8 cellular contexts compared by ENCODE assay signal in the genomic region with DNA sequence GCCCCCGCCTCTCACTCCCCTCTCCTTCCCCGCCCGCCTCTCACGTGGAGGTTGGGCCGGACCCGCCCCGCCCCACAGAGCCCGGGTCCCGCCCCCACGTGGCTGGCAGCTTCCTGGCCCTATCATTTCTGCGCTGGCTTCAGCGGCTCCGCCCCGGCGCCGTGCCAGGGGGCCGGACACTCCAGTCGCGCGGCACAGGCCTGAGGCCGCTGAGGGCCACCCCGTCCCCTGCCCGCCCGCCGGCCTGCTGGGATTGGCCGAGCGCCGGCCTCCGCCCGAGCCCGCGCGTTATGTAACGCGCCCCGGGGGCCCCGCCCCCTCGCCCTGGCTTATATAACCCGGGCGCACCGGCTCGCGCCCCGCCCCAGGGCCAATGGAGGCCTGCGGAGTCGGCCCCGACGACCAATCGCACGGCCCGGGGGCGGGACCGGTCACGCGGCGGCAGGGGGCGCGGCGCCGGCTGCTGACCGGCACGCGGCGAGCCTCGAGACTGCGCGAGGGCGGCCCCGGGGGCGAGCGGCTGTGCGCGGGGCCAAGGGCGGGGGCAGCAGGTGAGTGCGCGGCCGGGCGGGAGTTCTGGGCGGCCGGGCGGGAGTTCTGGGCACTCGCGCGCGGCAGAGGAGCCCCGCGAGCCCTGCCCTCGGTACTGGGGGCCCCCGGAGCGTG. TPM values are rescaled to one million over a fixed set of nuclear protein-coding genes. Genes with fewer than 3 reads are reported as not detected.
DNase-seq lines count a peak whose midpoint lies in the region; ATAC-seq and TF ChIP-seq lines count a peak whose summit lies in the region.

A gene (plus strand): TSS at position 466 of the 666 bp plus-strand sequence. CDS start 587 bp downstream, outside the sequence.

- peak; percentile 94 for DNase-seq in DMS79 (lab: John Stamatoyannopoulos, UW)
- DNase-seq in KG1 (lab: John Stamatoyannopoulos, UW): peak; percentile 62
- DNase-seq in RKO (ENCODE audit: low spot score): peak; percentile 95
- peak; percentile 84 for DNase-seq in activated T-helper 2 cell treated with anti-CD3 and anti-CD28 coated beads, Interferon-gamma antibody, Interleukin-2, Interleukin-4, amounts not matched to agents 10 μg/mL and 5 μg/mL and 100 μg/mL, durations not matched to agents 14 hours and 24 hours and 36 hours (ENCODE audit: low spot score)
- peak; percentile 92 for DNase-seq in fibroblast of mammary gland (ENCODE audit: low read depth)
- peak; percentile 84 to 97 (median 92) for DNase-seq in naive thymus-derived CD8-positive, alpha-beta T cell

- peaks cover 12% of the 10 kb centered on the region for H3K27me3 Mint-ChIP-seq in activated T-helper 2 cell treated with anti-CD3 and anti-CD28 coated beads, Interferon-gamma antibody, Interleukin-2, Interleukin-4, amounts not matched to agents 10 μg/mL and 5 μg/mL and 100 μg/mL, durations not matched to agents 14 hours and 24 hours and 36 hours (ENCODE audit: low read depth)
- no peaks in the 10 kb centered on the region for H3K27me3 Mint-ChIP-seq in naive thymus-derived CD8-positive, alpha-beta T cell
- H3K27me3 Mint-ChIP-seq in stimulated activated memory B cell treated with anti-CD40 and anti-IgM and Interleukin-4, amounts not matched to agents 10 μg/mL and 1 μg/mL and 100 μg/mL, for 72 hours: no peaks in the 10 kb centered on the region

- H3K27ac Mint-ChIP-seq in activated T-helper 2 cell treated with anti-CD3 and anti-CD28 coated beads, Interferon-gamma antibody, Interleukin-2, Interleukin-4, amounts not matched to agents 10 μg/mL and 5 μg/mL and 100 μg/mL, durations not matched to agents 14 hours and 24 hours and 36 hours: no peak within 1 kb of the TSS
- H3K27ac Mint-ChIP-seq in naive thymus-derived CD8-positive, alpha-beta T cell: peak within 1 kb of the TSS in 9 of 10 donors; percentile 35 to 92 (median 86)
- no peak within 1 kb of the TSS for H3K27ac Mint-ChIP-seq in stimulated activated memory B cell treated with anti-CD40 and anti-IgM and Interleukin-4, amounts not matched to agents 10 μg/mL and 1 μg/mL and 100 μg/mL, for 72 hours

- peak; percentile 83 for ATAC-seq in GM21737 (IDR thresholded peaks at IDR 0.05; ENCODE audit: unreplicated experiment)
- peak; percentile 87 to 91 for ATAC-seq in naive thymus-derived CD8-positive, alpha-beta T cell
- peak; percentile 97 for ATAC-seq in stimulated activated memory B cell treated with anti-CD40 and anti-IgM and Interleukin-4, amounts not matched to agents 10 μg/mL and 1 μg/mL and 100 μg/mL, for 72 hours

- peaks cover 17% of the 10 kb centered on the region for H3K4me1 Mint-ChIP-seq in activated T-helper 2 cell treated with anti-CD3 and anti-CD28 coated beads, Interferon-gamma antibody, Interleukin-2, Interleukin-4, amounts not matched to agents 10 μg/mL and 5 μg/mL and 100 μg/mL, durations not matched to agents 14 hours and 24 hours and 36 hours (ENCODE audit: low read depth)
- peaks cover 12 to 38% (median 27%) of the 10 kb centered on the region in 4 donors for H3K4me1 Mint-ChIP-seq in naive thymus-derived CD8-positive, alpha-beta T cell
- H3K4me1 Mint-ChIP-seq in stimulated activated memory B cell treated with anti-CD40 and anti-IgM and Interleukin-4, amounts not matched to agents 10 μg/mL and 1 μg/mL and 100 μg/mL, for 72 hours: peaks cover 21% of the 10 kb centered on the region

- H3K4me3 ChIP-seq in fibroblast of mammary gland (ENCODE audit: control insufficient read depth, low read depth, low read length): peak within 1 kb of the TSS; percentile 54

- H3K36me3 Mint-ChIP-seq in activated T-helper 2 cell treated with anti-CD3 and anti-CD28 coated beads, Interferon-gamma antibody, Interleukin-2, Interleukin-4, amounts not matched to agents 10 μg/mL and 5 μg/mL and 100 μg/mL, durations not matched to agents 14 hours and 24 hours and 36 hours (ENCODE audit: low read depth): peaks cover 27% of the 10 kb centered on the region
- H3K36me3 Mint-ChIP-seq in naive thymus-derived CD8-positive, alpha-beta T cell: peaks cover 0 to 24% (median 17%) of the 10 kb centered on the region in 3 donors
- H3K36me3 Mint-ChIP-seq in stimulated activated memory B cell treated with anti-CD40 and anti-IgM and Interleukin-4, amounts not matched to agents 10 μg/mL and 1 μg/mL and 100 μg/mL, for 72 hours: peaks cover 20% of the 10 kb centered on the region

- intact Hi-C loops in activated T-helper 2 cell treated with anti-CD3 and anti-CD28 coated beads, Interferon-gamma antibody, Interleukin-2, Interleukin-4, amounts not matched to agents 10 μg/mL and 5 μg/mL and 100 μg/mL, durations not matched to agents 14 hours and 24 hours and 36 hours (cut with micrococcal nuclease): loop anchor here (1.0 kb wide), 1 partner anchor 13 kb away; a partner anchor contains a TSS

- POLR2A ChIA-PET in naive thymus-derived CD8-positive, alpha-beta T cell (lab: Charles Lee): interaction anchor here (1.0 to 1.3 kb wide), 3 partner anchors 10 to 12 kb away, joined by 3 to 5 read pairs (median 5); a partner anchor contains a TSS

- H3K9me3 Mint-ChIP-seq in activated T-helper 2 cell treated with anti-CD3 and anti-CD28 coated beads, Interferon-gamma antibody, Interleukin-2, Interleukin-4, amounts not matched to agents 10 μg/mL and 5 μg/mL and 100 μg/mL, durations not matched to agents 14 hours and 24 hours and 36 hours: no peaks in the 10 kb centered on the region
- no peaks in the 10 kb centered on the region for H3K9me3 Mint-ChIP-seq in naive thymus-derived CD8-positive, alpha-beta T cell
- H3K9me3 Mint-ChIP-seq in stimulated activated memory B cell treated with anti-CD40 and anti-IgM and Interleukin-4, amounts not matched to agents 10 μg/mL and 1 μg/mL and 100 μg/mL, for 72 hours: no peaks in the 10 kb centered on the region

- peak within 1 kb of the TSS; percentile 70 for H3K4me3 Mint-ChIP-seq in activated T-helper 2 cell treated with anti-CD3 and anti-CD28 coated beads, Interferon-gamma antibody, Interleukin-2, Interleukin-4, amounts not matched to agents 10 μg/mL and 5 μg/mL and 100 μg/mL, durations not matched to agents 14 hours and 24 hours and 36 hours (ENCODE audit: low read depth)
- peak within 1 kb of the TSS; percentile 66 to 86 (median 80) for H3K4me3 Mint-ChIP-seq in naive thymus-derived CD8-positive, alpha-beta T cell
- peak within 1 kb of the TSS; percentile 80 for H3K4me3 Mint-ChIP-seq in stimulated activated memory B cell treated with anti-CD40 and anti-IgM and Interleukin-4, amounts not matched to agents 10 μg/mL and 1 μg/mL and 100 μg/mL, for 72 hours

- TF ChIP-seq CTCF in fibroblast of mammary gland (conservative IDR thresholded peaks at IDR 0.05; ENCODE audit: control insufficient read depth, insufficient read depth, low read depth, low read length): no peak

RNA-seq across cellular contexts. Expression of the gene that starts here (rescaled TPM):
- 3.3 and 4.5 TPM in 2 replicates for total RNA-seq in activated T-helper 2 cell treated with anti-CD3 and anti-CD28 coated beads, Interferon-gamma antibody, Interleukin-2, Interleukin-4, amounts not matched to agents 10 μg/mL and 5 μg/mL and 100 μg/mL, durations not matched to agents 14 hours and 24 hours and 36 hours
- total RNA-seq in naive thymus-derived CD8-positive, alpha-beta T cell: 1 to 10 TPM; 5.5 to 5.7 TPM
- 1 to 10 TPM; 2.8 to 3.5 (median 3.3) TPM for polyA plus RNA-seq in naive thymus-derived CD8-positive, alpha-beta T cell

Comparison
In these comparisons a context has a peak if more than half of its experiments do, and no peak if none do; other contexts are left out.
1. Peak in every context shown above with its lines: DNase-seq, ATAC-seq and H3K4me3 ChIP-seq.
2. H3K27ac Mint-ChIP-seq: peak in naive thymus-derived CD8-positive, alpha-beta T cell (9 of 10); none in activated T-helper 2 cell treated with anti-CD3 and anti-CD28 coated beads, Interferon-gamma antibody, Interleukin-2, Interleukin-4, amounts not matched to agents 10 μg/mL and 5 μg/mL and 100 μg/mL, durations not matched to agents 14 hours and 24 hours and 36 hours (single experiment) and stimulated activated memory B cell treated with anti-CD40 and anti-IgM and Interleukin-4, amounts not matched to agents 10 μg/mL and 1 μg/mL and 100 μg/mL, for 72 hours (single experiment).